10 cellular contexts compared by ENCODE assay signal in the genomic region with DNA sequence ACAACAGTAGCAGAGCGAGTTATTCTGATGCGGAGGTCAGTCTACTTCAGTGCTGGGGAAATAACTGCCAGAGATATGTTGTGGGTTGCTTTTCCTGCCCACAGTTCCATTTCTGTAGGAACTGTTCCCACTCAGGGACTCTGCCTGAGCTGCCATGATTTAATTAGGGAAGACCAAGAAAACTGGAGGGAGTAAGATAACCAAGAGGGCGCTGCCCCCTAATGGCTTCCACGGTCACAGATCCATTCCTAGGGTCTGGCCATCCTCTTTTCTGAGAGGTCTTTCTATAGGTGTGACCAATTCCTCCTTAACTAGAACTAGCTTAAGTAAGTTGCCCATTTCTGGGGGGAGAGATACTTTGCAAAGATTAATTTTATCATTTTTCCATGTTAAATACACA.
DNase-seq lines count a peak whose midpoint lies in the region; ATAC-seq and TF ChIP-seq lines count a peak whose summit lies in the region.
"Had no signal": no experiment of that assay in that cellular context is flagged by ENCODE, and none has a peak within 500 bp of the region (broad histone marks: within the 10 kb centered on the region; RNA-seq: fewer than 3 reads in every experiment).

No MANE protein-coding gene starts in this region.

- H3K27me3 Mint-ChIP-seq in H9 (ENCODE audit: low read depth) = no peaks in the 10 kb centered on the region

- H3K23me2 ChIP-seq in H9 (ENCODE audit: insufficient read length, low read depth, low read length, poor library complexity, severe bottlenecking) = no peaks in the 10 kb centered on the region

- H3K4me3 Mint-ChIP-seq in H9 = no peak overlapping the region
- H3K4me3 Mint-ChIP-seq: dendritic cell treated with granulocyte-macrophage colony-stimulating factor and Interleukin-4, amounts not matched to agents 40 ng/mL and 50 ng/mL, for 4 days had no signal

- H2BK20ac ChIP-seq in H9 (ENCODE audit: low read depth, low read length, poor library complexity, severe bottlenecking) = no peak overlapping the region

- CTCF ChIA-PET in AG04449 (lab: Yijun Ruan, JAX) = interaction anchor here (1.0 to 5.4 kb wide), 11 partner anchors 8 to 152 kb away, joined by 3 to 197 read pairs (median 6); a partner anchor contains a TSS
- CTCF ChIA-PET in OCI-LY7 (lab: Charles Lee; ENCODE audit: unreplicated experiment) = no interaction called here

- no peak overlapping the region for H4K5ac ChIP-seq in H9 (ENCODE audit: insufficient read length, low read depth, low read length)

- H3K27ac ChIP-seq in H9 (ENCODE audit: insufficient read length, low read depth, low read length) (no peak overlapping the region), OCI-LY7 (ENCODE audit: low read depth, low read length, poor library complexity, severe bottlenecking) (no peak overlapping the region)

- ATAC-seq in GM21447 (IDR thresholded peaks at IDR 0.05; ENCODE audit: unreplicated experiment) = no peak

- H2BK15ac ChIP-seq in H9 (ENCODE audit: low read depth, low read length) = no peak overlapping the region

- no peak overlapping the region for H2BK120ac ChIP-seq in H9 (ENCODE audit: low read depth, low read length, poor library complexity, severe bottlenecking)

- POLR2A ChIA-PET in AG04449 (lab: Yijun Ruan, JAX) (no interaction called here), OCI-LY7 (lab: Charles Lee) (no interaction called here)

- no peaks in the 10 kb centered on the region for H3K36me3 Mint-ChIP-seq in H9 (ENCODE audit: insufficient read depth in 1 of 3, low read depth in 3 of 3)

- peaks cover 13 to 19% of the 10 kb centered on the region in 2 experiments for H3K4me1 Mint-ChIP-seq in H9

- H3K4me2 ChIP-seq in H9 (ENCODE audit: insufficient read depth, insufficient read length, low read length) = no peak overlapping the region
- H3K4me2 ChIP-seq in OCI-LY7 (ENCODE audit: low read length) = no peak overlapping the region

- H3K4me1 ChIP-seq in H9 (ENCODE audit: insufficient read depth, low read length) = peaks cover 2% of the 10 kb centered on the region; the same call in 1 of the 2 replicates
- no peaks in the 10 kb centered on the region for H3K4me1 ChIP-seq in OCI-LY7 (ENCODE audit: insufficient read depth, low read length, poor library complexity, severe bottlenecking)

- no TSS peak for BruUV-seq in OCI-LY7 (replicated peaks; lab: Mats Ljungman, UMichigan)

- no peak overlapping the region for H3K56ac ChIP-seq in H9 (ENCODE audit: insufficient read length, low read depth, low read length)

- H4K8ac ChIP-seq in H9 (replicated peaks; ENCODE audit: insufficient read length, low read depth, low read length) = no peak overlapping the region

- H2AFZ ChIP-seq in H9 (ENCODE audit: low read length) (peak overlapping the region; percentile 89), OCI-LY7 (ENCODE audit: low read length) (no peak overlapping the region)

- no peak overlapping the region for H3K23ac ChIP-seq in H9 (ENCODE audit: insufficient read length, low read depth, low read length)

- H4K20me1 ChIP-seq in H9 (ENCODE audit: control insufficient read depth, insufficient read depth, insufficient read length) (no peaks in the 10 kb centered on the region), OCI-LY7 (ENCODE audit: insufficient read depth, low read length) (no peaks in the 10 kb centered on the region)

- intact Hi-C loops in OCI-LY7 (cut with micrococcal nuclease; ENCODE audit: unreplicated experiment) = loop anchor here (5.0 kb wide), 1 partner anchor 124 kb away; no protein-coding TSS in a partner anchor

- peak; percentile 41 for TF ChIP-seq CTCF in AG04449 (IDR thresholded peaks at IDR 0.05; ENCODE audit: insufficient read depth, low read length, missing control alignments)
- TF ChIP-seq CTCF in H9 (conservative IDR thresholded peaks at IDR 0.05) = peak; percentile 73
- peak; percentile 36; the same call in 1 of the 2 replicates for TF ChIP-seq CTCF in OCI-LY7 (conservative IDR thresholded peaks at IDR 0.05; ENCODE audit: low read length)

- H3K4ac ChIP-seq in H9 (ENCODE audit: low read depth, low read length) = no peak overlapping the region

- H4K91ac ChIP-seq in H9 (ENCODE audit: insufficient read length, low read depth, low read length) = no peak overlapping the region

- no peak overlapping the region for H3T11ph ChIP-seq in H9 (ENCODE audit: low read length)

- no peak overlapping the region for H3K27ac Mint-ChIP-seq in H9
- H3K27ac Mint-ChIP-seq: dendritic cell treated with granulocyte-macrophage colony-stimulating factor and Interleukin-4, amounts not matched to agents 40 ng/mL and 50 ng/mL, for 4 days had no signal

- H2AK5ac ChIP-seq in H9 (ENCODE audit: insufficient read length, low read length) = no peak overlapping the region

- H3K36me3 ChIP-seq in OCI-LY7 (ENCODE audit: insufficient read depth, low read length) = no peaks in the 10 kb centered on the region
- no peaks in the 10 kb centered on the region for H3K36me3 ChIP-seq in MG63

- no peak overlapping the region for H3K18ac ChIP-seq in H9 (ENCODE audit: insufficient read length, low read depth, low read length)

- no peak overlapping the region for H2BK5ac ChIP-seq in H9 (ENCODE audit: insufficient read length, low read length)

- no peaks in the 10 kb centered on the region for H3K9me3 ChIP-seq in H9 (ENCODE audit: control insufficient read depth, low read depth, low read length)
- no peaks in the 10 kb centered on the region for H3K9me3 ChIP-seq in OCI-LY7 (ENCODE audit: low read length)
- no peaks in the 10 kb centered on the region for H3K9me3 ChIP-seq in MG63

- H3K9me3 Mint-ChIP-seq in H9 = no peaks in the 10 kb centered on the region; a peak in 1 of 5 replicates
- H3K9me3 Mint-ChIP-seq: dendritic cell treated with granulocyte-macrophage colony-stimulating factor and Interleukin-4, amounts not matched to agents 40 ng/mL and 50 ng/mL, for 4 days had no signal

- H2BK12ac ChIP-seq in H9 (ENCODE audit: insufficient read length, low read depth, low read length) = no peak overlapping the region

- no peaks in the 10 kb centered on the region for H3K9me2 ChIP-seq in OCI-LY7 (ENCODE audit: insufficient read depth, low read length)

- WGBS in H9 (ENCODE audit: extremely low coverage, insufficient read length, low lambda C conversion rate) = no CpG with 5 or more reads among the region's 4 CpGs

- H3K9ac ChIP-seq in H9 (ENCODE audit: extremely low read depth, insufficient read length, low read length) = no peak overlapping the region

- no peaks in the 10 kb centered on the region for H3K79me1 ChIP-seq in H9 (ENCODE audit: insufficient read depth, low read depth, low read length, poor library complexity, severe bottlenecking)

- H3K79me2 ChIP-seq in H9 (ENCODE audit: insufficient read depth, low read length) = no peaks in the 10 kb centered on the region
- H3K79me2 ChIP-seq in OCI-LY7 (ENCODE audit: insufficient read depth, low read depth, low read length) = no peaks in the 10 kb centered on the region

- H3K27me3 ChIP-seq in H9 (ENCODE audit: insufficient read depth, low read length) = no peaks in the 10 kb centered on the region
- H3K27me3 ChIP-seq in MG63 = no peaks in the 10 kb centered on the region

- DNase-seq in AG04449 (ENCODE audit: low read depth, low spot score) (no peak), H9 (peak; percentile 57), OCI-LY7 (ENCODE audit: low spot score) (no peak), foreskin melanocyte (peak; percentile 14), GF-D8 (lab: John Stamatoyannopoulos, UW) (no peak), MG63 (no peak), AG08396 (ENCODE audit: low spot score) (no peak)
- DNase-seq: T-helper 9 cell had no signal

- H3K14ac ChIP-seq in H9 (ENCODE audit: insufficient read depth, low read length) = no peak overlapping the region

- H3K4me3 ChIP-seq in AG04449 (ENCODE audit: low read depth, low read length) (no peak overlapping the region), OCI-LY7 (ENCODE audit: low read depth, low read length, poor library complexity, severe bottlenecking) (no peak overlapping the region), MG63 (no peak overlapping the region)

Comparison
In these comparisons a context has a peak if more than half of its experiments do, and no peak if none do; other contexts are left out.
1. DNase-seq: peak in H9 (single experiment) and foreskin melanocyte (single experiment); none in AG04449 (single experiment), OCI-LY7 (single experiment), GF-D8 (single experiment), MG63 (single experiment) and AG08396 (single experiment).
2. Peak in every context shown above with its lines, with median percentiles within 50 percentile points of each other: CTCF ChIP-seq.